In the genomic region with DNA sequence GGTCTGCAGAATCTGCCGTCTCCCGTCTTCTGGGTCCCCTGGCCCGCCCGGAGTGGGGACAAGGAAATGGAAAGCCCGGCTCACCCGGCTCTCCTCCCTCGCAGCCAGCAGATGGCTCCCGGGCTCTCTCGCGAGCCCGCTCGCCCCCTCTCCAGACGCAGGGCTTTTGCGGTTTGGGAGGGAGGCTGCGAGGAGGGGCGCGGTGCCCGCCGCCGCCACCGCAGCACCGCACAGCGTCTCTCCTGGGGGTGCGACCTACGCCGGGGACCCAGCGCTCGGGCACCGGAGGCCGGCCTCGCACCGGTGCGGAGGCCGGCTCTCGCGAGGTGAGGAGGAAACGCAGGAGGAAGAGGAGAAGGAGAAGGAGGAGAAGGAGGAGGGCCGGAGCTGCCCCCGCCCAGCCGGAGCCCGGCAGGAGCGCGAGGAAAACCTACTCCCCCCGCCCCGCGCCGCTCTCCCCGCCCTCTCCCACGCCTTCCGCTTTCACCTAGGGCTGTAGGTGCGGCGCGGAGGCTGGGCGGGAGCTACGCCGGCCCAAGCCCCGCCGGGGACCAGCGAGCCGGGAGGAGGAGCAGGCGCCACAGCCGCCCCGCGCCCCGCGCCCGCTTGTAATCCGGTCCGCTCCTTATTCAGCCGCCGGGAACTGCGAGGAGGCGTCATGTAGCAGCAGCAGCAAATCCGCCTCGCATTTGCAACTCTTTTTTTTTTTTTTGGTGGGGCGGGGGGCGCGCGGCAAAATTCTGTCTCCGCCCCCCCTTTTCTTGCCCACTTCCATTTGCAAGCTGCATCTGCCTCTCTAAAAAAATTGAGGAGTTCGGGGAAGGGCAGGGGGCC, we compare ENCODE assay signal across 1 cellular context.
TF ChIP-seq lines count a peak whose summit lies in the region.

Gene CARMIL1, plus strand, starts transcription at position 461 of the 834 bp plus-strand sequence. CDS start 422 bp downstream, outside the sequence.

TF ChIP-seq in K562, 482 proteins besides CTCF, POLR2A, EP300 and RAD21 (continued from another document and continues in another):
- TF ChIP-seq HOMEZ (CRISPR knock-in tag; IDR thresholded peaks at IDR 0.05) (no peak), TBP (optimal IDR thresholded peaks at IDR 0.05; ENCODE audit: low read depth, low read length) (peak; percentile 8), PKNOX1 (IDR thresholded peaks at IDR 0.05) (no peak), HNRNPL (IDR thresholded peaks at IDR 0.05; ENCODE audit: low read depth, low read length) (peak; percentile 71; the same call in 1 of the 2 replicates), POLR2B (IDR thresholded peaks at IDR 0.05; ENCODE audit: low read depth, partially characterized antibody) (no peak), ZNF124 (CRISPR knock-in tag; IDR thresholded peaks at IDR 0.05) (no peak), PRMT5 (CRISPR knock-in tag; IDR thresholded peaks at IDR 0.05) (no peak), CHCHD3 (CRISPR knock-in tag; IDR thresholded peaks at IDR 0.05) (no peak), HES1 (IDR thresholded peaks at IDR 0.05; ENCODE audit: low read depth) (no peak), TSC22D4 (tag; IDR thresholded peaks at IDR 0.05) (no peak), TEAD4 (IDR thresholded peaks at IDR 0.05; ENCODE audit: low read length) (no peak), TEAD4 (CRISPR knock-in tag; IDR thresholded peaks at IDR 0.05; ENCODE audit: borderline replicate concordance) (no peak), ZNF121 (CRISPR knock-in tag; conservative IDR thresholded peaks at IDR 0.05) (no peak), GTF2E2 (tag; IDR thresholded peaks at IDR 0.05) (no peak), NONO (IDR thresholded peaks at IDR 0.05; ENCODE audit: low read depth in 2 of 2, low read length in 1 of 2) (0 out of 4 replicates have a peak, but pooled peaks of 1 of the 2 experiments have one; percentile 8), ZNF561 (CRISPR knock-in tag; conservative IDR thresholded peaks at IDR 0.05) (no peak), C11orf30 (IDR thresholded peaks at IDR 0.05; ENCODE audit: low read depth) (no peak), KLF13 (tag; IDR thresholded peaks at IDR 0.05; ENCODE audit: borderline replicate concordance, low read depth) (no peak), BACH1 (tag; IDR thresholded peaks at IDR 0.05) (no peak), SMAD3 (CRISPR knock-in tag; conservative IDR thresholded peaks at IDR 0.05) (no peak), RBM25 (IDR thresholded peaks at IDR 0.05; ENCODE audit: low read depth, low read length, severe bottlenecking) (peak; percentile 93), RBM34 (IDR thresholded peaks at IDR 0.05; ENCODE audit: borderline replicate concordance, insufficient read depth, low read length) (no peak), GTF3C2 (IDR thresholded peaks at IDR 0.05; ENCODE audit: borderline replicate concordance, extremely low read depth, insufficient read length) (no peak), CEBPB (tag; IDR thresholded peaks at IDR 0.05) (no peak), ERF (CRISPR knock-in tag; IDR thresholded peaks at IDR 0.05) (no peak), JUNB (CRISPR knock-in tag; conservative IDR thresholded peaks at IDR 0.05) (no peak), ZBTB1 (CRISPR knock-in tag; IDR thresholded peaks at IDR 0.05; ENCODE audit: borderline replicate concordance, low read depth) (peak; percentile 85), ZBTB43 (CRISPR knock-in tag; IDR thresholded peaks at IDR 0.05) (no peak), ILK (tag; IDR thresholded peaks at IDR 0.05; ENCODE audit: borderline replicate concordance, low read depth) (no peak), ZNF444 (CRISPR knock-in tag; IDR thresholded peaks at IDR 0.05) (no peak), MGA (IDR thresholded peaks at IDR 0.05) (peak; percentile 22; the same call in 1 of the 2 replicates), GABPB2 (CRISPR knock-in tag; conservative IDR thresholded peaks at IDR 0.05) (no peak), ZNF12 (CRISPR knock-in tag; IDR thresholded peaks at IDR 0.05) (no peak), ZNF140 (CRISPR knock-in tag; IDR thresholded peaks at IDR 0.05) (no peak), ZNF253 (CRISPR knock-in tag; conservative IDR thresholded peaks at IDR 0.05) (no peak), FOXA3 (CRISPR knock-in tag; conservative IDR thresholded peaks at IDR 0.05 in 1 of 2, IDR thresholded peaks at IDR 0.05 in 1 of 2) (no peak), COPS2 (conservative IDR thresholded peaks at IDR 0.05) (no peak), MECOM (CRISPR knock-in tag; IDR thresholded peaks at IDR 0.05) (no peak), NCOA2 (IDR thresholded peaks at IDR 0.05; ENCODE audit: partially characterized antibody in 2 of 2) (no peak)
- TF ChIP-seq, protein P1, sequence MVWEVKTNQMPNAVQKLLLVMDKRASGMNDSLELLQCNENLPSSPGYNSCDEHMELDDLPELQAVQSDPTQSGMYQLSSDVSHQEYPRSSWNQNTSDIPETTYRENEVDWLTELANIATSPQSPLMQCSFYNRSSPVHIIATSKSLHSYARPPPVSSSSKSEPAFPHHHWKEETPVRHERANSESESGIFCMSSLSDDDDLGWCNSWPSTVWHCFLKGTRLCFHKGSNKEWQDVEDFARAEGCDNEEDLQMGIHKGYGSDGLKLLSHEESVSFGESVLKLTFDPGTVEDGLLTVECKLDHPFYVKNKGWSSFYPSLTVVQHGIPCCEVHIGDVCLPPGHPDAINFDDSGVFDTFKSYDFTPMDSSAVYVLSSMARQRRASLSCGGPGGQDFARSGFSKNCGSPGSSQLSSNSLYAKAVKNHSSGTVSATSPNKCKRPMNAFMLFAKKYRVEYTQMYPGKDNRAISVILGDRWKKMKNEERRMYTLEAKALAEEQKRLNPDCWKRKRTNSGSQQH (CRISPR knock-in tag; IDR thresholded peaks at IDR 0.05) = no peak
